Comparison of ENCODE assay signal across 8 cellular contexts in the genomic region with DNA sequence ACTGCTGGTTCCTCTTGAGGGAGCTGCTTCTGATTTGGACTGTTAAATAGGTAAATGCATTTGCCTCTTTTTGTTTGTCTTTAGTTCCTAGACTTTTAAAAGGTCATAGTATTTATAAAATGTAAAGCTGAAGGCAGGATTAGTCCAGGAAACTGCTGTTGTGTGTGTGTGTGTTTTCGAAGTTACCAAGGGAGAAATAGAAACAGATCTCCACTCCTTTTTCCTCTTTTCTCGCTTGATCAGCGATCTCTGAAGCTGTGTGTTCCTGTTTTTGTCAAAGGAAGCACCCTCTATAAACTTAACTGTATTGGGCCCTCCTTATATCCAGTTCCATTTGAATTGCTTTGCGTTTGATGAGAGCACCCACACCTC.
DNase-seq lines count a peak whose midpoint lies in the region; ATAC-seq lines count a peak whose summit lies in the region.

No MANE protein-coding gene starts in this region.

- no peaks in the 10 kb centered on the region for H3K27me3 ChIP-seq in ACC112 (ENCODE audit: insufficient read depth, low read length)
- H3K27me3 ChIP-seq in HAP-1 (ENCODE audit: low read depth), result no peaks in the 10 kb centered on the region
- H3K27me3 ChIP-seq in neuron (ENCODE audit: insufficient read depth, low read length), result no peaks in the 10 kb centered on the region

- no peak overlapping the region for H3K27ac ChIP-seq in ACC112 (ENCODE audit: low read depth, low read length)

- peak overlapping the region; percentile 90 for H3K27ac Mint-ChIP-seq in T-helper 2 cell treated with Interferon-gamma antibody and Interleukin-4, amounts not matched to agents 5 μg/mL and 100 μg/mL, for 36 hours

- H3K36me3 ChIP-seq in ACC112 (ENCODE audit: insufficient read depth, low read length) (no peaks in the 10 kb centered on the region), HAP-1 (replicated peaks) (no peaks in the 10 kb centered on the region), neuron (ENCODE audit: insufficient read depth, low read length) (no peaks in the 10 kb centered on the region)

- ATAC-seq in GM21786 (IDR thresholded peaks at IDR 0.05; ENCODE audit: unreplicated experiment) (no peak), HG02759 (IDR thresholded peaks at IDR 0.05; ENCODE audit: unreplicated experiment) (no peak)

- H3K9me3 Mint-ChIP-seq in T-helper 2 cell treated with Interferon-gamma antibody and Interleukin-4, amounts not matched to agents 5 μg/mL and 100 μg/mL, for 36 hours, result no peaks in the 10 kb centered on the region

- peaks cover 5% of the 10 kb centered on the region for H3K36me3 Mint-ChIP-seq in T-helper 2 cell treated with Interferon-gamma antibody and Interleukin-4, amounts not matched to agents 5 μg/mL and 100 μg/mL, for 36 hours (ENCODE audit: low read depth)

- H2AFZ ChIP-seq in ACC112 (ENCODE audit: low read length, unreplicated experiment) (peak overlapping the region; percentile 48), neuron (ENCODE audit: low read depth, low read length) (no peak overlapping the region)

- H3K4me1 ChIP-seq in ACC112 (ENCODE audit: control insufficient read depth, insufficient read depth, low read length, unreplicated experiment) (peaks cover 16% of the 10 kb centered on the region), HAP-1 (peaks cover 8% of the 10 kb centered on the region), neuron (ENCODE audit: insufficient read depth, low read length) (peaks cover 13% of the 10 kb centered on the region)

- H3K4me3 ChIP-seq in ACC112 (ENCODE audit: low read depth, low read length), result peak overlapping the region; percentile 91
- H3K4me3 ChIP-seq in HAP-1, result peak overlapping the region; percentile 88
- peak overlapping the region; percentile 92 for H3K4me3 ChIP-seq in neuron (ENCODE audit: low read length)

- no peaks in the 10 kb centered on the region for H3K9me3 ChIP-seq in HAP-1
- H3K9me3 ChIP-seq in neuron (ENCODE audit: low read length), result peaks cover 3% of the 10 kb centered on the region

- DNase-seq in HAP-1 (ENCODE audit: low spot score in 2 of 2), result peak in 1 of 2 experiments; percentile 20
- DNase-seq in T-helper 2 cell treated with Interferon-gamma antibody and Interleukin-4, amounts not matched to agents 5 μg/mL and 100 μg/mL, for 36 hours (ENCODE audit: low spot score), result no peak
- peak; percentile 38 for DNase-seq in fibroblast of peridontal ligament (ENCODE audit: extremely low read depth)
- no peak for DNase-seq in NCI-H2196 treated with DMSO at 0.1 percent for 48 hours (lab: John Stamatoyannopoulos, UW; ENCODE audit: unreplicated experiment)

- H3K27me3 Mint-ChIP-seq in T-helper 2 cell treated with Interferon-gamma antibody and Interleukin-4, amounts not matched to agents 5 μg/mL and 100 μg/mL, for 36 hours (ENCODE audit: low read depth), result peaks cover 6% of the 10 kb centered on the region

- in situ Hi-C loops in HAP-1 (cut with MboI; ENCODE audit: low sequenced_read_pairs), result no loop called here

- peak overlapping the region; percentile 95 for H3K4me3 Mint-ChIP-seq in T-helper 2 cell treated with Interferon-gamma antibody and Interleukin-4, amounts not matched to agents 5 μg/mL and 100 μg/mL, for 36 hours

- H3K79me2 ChIP-seq in ACC112 (ENCODE audit: control insufficient read depth, insufficient read depth, low read length, unreplicated experiment), result peaks cover 45% of the 10 kb centered on the region

- H3K4me1 Mint-ChIP-seq in T-helper 2 cell treated with Interferon-gamma antibody and Interleukin-4, amounts not matched to agents 5 μg/mL and 100 μg/mL, for 36 hours (ENCODE audit: low read depth), result peaks cover 22% of the 10 kb centered on the region
